20 cellular contexts compared by ENCODE assay signal in genomic region chr22:22930222-22930497, GRCh38. TPM values are rescaled to one million over a fixed set of nuclear protein-coding genes. Genes with fewer than 3 reads are reported as not detected.
"Had no signal": no experiment of that assay in that cellular context is flagged by ENCODE, and none has a peak within 500 bp of the region (broad histone marks: within the 10 kb centered on the region; RNA-seq: fewer than 3 reads in every experiment).

No MANE protein-coding gene starts in this region.

- H3K9me3 Mint-ChIP-seq: activated naive CD4-positive, alpha-beta T cell treated with anti-CD3 and anti-CD28 coated beads, Interleukin-2, amount 50 U/mL, for 24 hours; activated T-cell treated with anti-CD3 and anti-CD28 coated beads, Interleukin-2, amount 50 U/mL, for 24 hours; nephron had no signal

- H3K36me3 ChIP-seq: esophagus squamous epithelium, left lung, tibial artery had no signal

- DNase-seq: activated CD4-positive, alpha-beta T cell treated with anti-CD3 and anti-CD28 coated beads, Interleukin-2, amount 50 U/mL, for 48 hours; activated T-cell treated with anti-CD3 and anti-CD28 coated beads, Interleukin-2, amount 50 U/mL, for 24 hours; amniotic stem cell; central memory CD4-positive, alpha-beta T cell; effector CD8-positive, alpha-beta T cell; esophagus squamous epithelium; hippocampal formation; occipital lobe; stimulated activated CD4-positive, alpha-beta T cell treated with anti-CD3 and anti-CD28 coated beads, Interleukin-2, amount 100 ng/mL, for 48 hours; stimulated activated naive CD4-positive, alpha-beta T cell; tibial artery had no signal

- H3K27ac ChIP-seq: coronary artery, left lung, tibial artery had no signal

- H3K4me1 ChIP-seq: tibial artery had no signal

- ATAC-seq: left lung had no signal

- H3K9me3 ChIP-seq: esophagus squamous epithelium, left lung, tibial artery had no signal

- H3K27ac Mint-ChIP-seq: activated naive CD4-positive, alpha-beta T cell treated with anti-CD3 and anti-CD28 coated beads, Interleukin-2, amount 50 U/mL, for 24 hours; activated T-cell treated with anti-CD3 and anti-CD28 coated beads, Interleukin-2, amount 50 U/mL, for 24 hours; nephron had no signal

- H3K27me3 Mint-ChIP-seq: activated naive CD4-positive, alpha-beta T cell treated with anti-CD3 and anti-CD28 coated beads, Interleukin-2, amount 50 U/mL, for 24 hours; activated T-cell treated with anti-CD3 and anti-CD28 coated beads, Interleukin-2, amount 50 U/mL, for 24 hours had no signal

- H3K36me3 Mint-ChIP-seq: activated naive CD4-positive, alpha-beta T cell treated with anti-CD3 and anti-CD28 coated beads, Interleukin-2, amount 50 U/mL, for 24 hours had no signal

- FAIRE-seq: endothelial cell of umbilical vein, kidney, urothelium cell line had no signal

- H3K4me3 Mint-ChIP-seq: activated naive CD4-positive, alpha-beta T cell treated with anti-CD3 and anti-CD28 coated beads, Interleukin-2, amount 50 U/mL, for 24 hours; activated T-cell treated with anti-CD3 and anti-CD28 coated beads, Interleukin-2, amount 50 U/mL, for 24 hours; nephron had no signal

- H3K4me3 ChIP-seq: coronary artery, esophagus squamous epithelium, left lung, tibial artery had no signal

RNA-seq across cellular contexts. Expression of gene IGLL5, which starts 42.5 kb away (rescaled TPM):
- total RNA-seq: endothelial cell of umbilical vein, fibroblast of villous mesenchyme, glomerular endothelial cell, occipital lobe had no signal
- polyA plus RNA-seq: endothelial cell of umbilical vein had no signal
